In the genomic region with DNA sequence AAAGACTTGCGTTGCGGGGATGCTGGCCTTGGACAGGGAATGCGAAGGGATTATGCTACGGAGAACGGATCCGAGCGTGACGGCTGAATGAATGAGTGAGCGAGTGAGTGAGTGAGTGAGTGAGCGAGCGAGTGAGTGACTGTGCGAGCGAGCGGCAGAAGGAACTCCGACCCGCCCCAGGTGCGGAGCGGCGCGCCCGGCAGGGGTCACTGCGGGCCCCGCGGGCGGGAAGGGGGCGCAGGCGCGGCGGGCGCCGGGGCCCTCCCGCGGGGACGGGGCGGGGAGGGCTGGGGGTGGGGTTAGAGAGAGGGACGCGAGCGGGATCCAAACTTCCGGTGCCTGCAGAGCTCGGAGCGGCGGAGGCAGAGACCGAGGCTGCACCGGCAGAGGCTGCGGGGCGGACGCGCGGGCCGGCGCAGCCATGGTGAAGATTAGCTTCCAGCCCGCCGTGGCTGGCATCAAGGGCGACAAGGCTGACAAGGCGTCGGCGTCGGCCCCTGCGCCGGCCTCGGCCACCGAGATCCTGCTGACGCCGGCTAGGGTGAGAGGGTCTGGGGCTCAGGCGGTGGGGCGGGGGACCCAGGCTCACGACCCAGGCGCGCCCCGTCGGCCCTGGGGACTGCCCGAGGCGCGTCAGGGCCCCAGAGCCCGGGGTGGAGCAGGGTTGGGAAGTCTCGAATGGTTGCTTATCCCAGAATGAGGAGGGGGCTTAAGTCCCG, we compare ENCODE assay signal across 8 cellular contexts. TPM values are rescaled to one million over a fixed set of nuclear protein-coding genes. Genes with fewer than 3 reads are reported as not detected.
A peak's percentile ranks its signal among the peaks of the same experiment; 100 is the strongest.
DNase-seq lines count a peak whose midpoint lies in the region; ATAC-seq lines count a peak whose summit lies in the region.

A gene with protein sequence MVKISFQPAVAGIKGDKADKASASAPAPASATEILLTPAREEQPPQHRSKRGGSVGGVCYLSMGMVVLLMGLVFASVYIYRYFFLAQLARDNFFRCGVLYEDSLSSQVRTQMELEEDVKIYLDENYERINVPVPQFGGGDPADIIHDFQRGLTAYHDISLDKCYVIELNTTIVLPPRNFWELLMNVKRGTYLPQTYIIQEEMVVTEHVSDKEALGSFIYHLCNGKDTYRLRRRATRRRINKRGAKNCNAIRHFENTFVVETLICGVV (plus strand): TSS at position 338 of the 719 bp plus-strand sequence. CDS start 84 bp downstream, at position 422.

- H3K36me3 Mint-ChIP-seq in effector memory CD8-positive, alpha-beta T cell (ENCODE audit: insufficient read depth), result peaks cover 9% of the 10 kb centered on the region

- peak within 1 kb of the TSS; percentile 80 to 85 for H3K27ac Mint-ChIP-seq in effector memory CD8-positive, alpha-beta T cell

- CTCF ChIA-PET in activated CD8-positive, alpha-beta memory T cell treated with anti-CD3 and anti-CD28 coated beads for 36 hours (lab: Charles Lee), result interaction anchor here (0.6 to 1.4 kb wide), 10 partner anchors 13 to 121 kb away, joined by 3 to 5 read pairs (median 3); no protein-coding TSS in a partner anchor

- POLR2A ChIA-PET in activated CD8-positive, alpha-beta memory T cell treated with anti-CD3 and anti-CD28 coated beads for 36 hours (lab: Charles Lee), result interaction anchor here (1.1 to 1.4 kb wide), 2 partner anchors 12 to 41 kb away, joined by 4 to 5 read pairs; no protein-coding TSS in a partner anchor

- in situ Hi-C loops in ACHN (cut with HindIII; ENCODE audit: low pct_ligation_motif_present, low pct_unique_long_range_greater_than_20kb, low sequenced_read_pairs), result no loop called here

- ATAC-seq in GM18519 (IDR thresholded peaks at IDR 0.05; ENCODE audit: low FRiP score, unreplicated experiment) (peak; percentile 47), HG03045 (IDR thresholded peaks at IDR 0.05; ENCODE audit: unreplicated experiment) (peak; percentile 79)
- peak; percentile 62 for ATAC-seq in effector memory CD8-positive, alpha-beta T cell (replicated peaks)

- peaks cover 41% of the 10 kb centered on the region in 2 donors for H3K4me1 Mint-ChIP-seq in effector memory CD8-positive, alpha-beta T cell (ENCODE audit: low read depth in 2 of 2)

- H3K9me3 Mint-ChIP-seq in effector memory CD8-positive, alpha-beta T cell, result no peaks in the 10 kb centered on the region

- DNase-seq in ACHN, result peak; percentile 78
- DNase-seq in NCI-H526 (lab: John Stamatoyannopoulos, UW), result peak; percentile 59 to 86
- DNase-seq in effector memory CD8-positive, alpha-beta T cell, result peak; percentile 59 to 64 (median 59)
- no peak for DNase-seq in mesenteric fat pad (ENCODE audit: low spot score)
- DNase-seq in stimulated activated CD8-positive, alpha-beta memory T cell treated with anti-CD3 and anti-CD28 coated beads, Interleukin-15, amount 100 ng/mL, for 48 hours (ENCODE audit: low read depth in 2 of 2), result peak; percentile 66 to 74

- H3K4me3 Mint-ChIP-seq in effector memory CD8-positive, alpha-beta T cell, result peak within 1 kb of the TSS; percentile 89 to 92

- H3K27me3 Mint-ChIP-seq in effector memory CD8-positive, alpha-beta T cell, result peaks cover 9 to 22% of the 10 kb centered on the region in 2 donors

RNA-seq across cellular contexts. Expression of the gene that starts here (rescaled TPM):
- total RNA-seq in activated CD8-positive, alpha-beta memory T cell treated with anti-CD3 and anti-CD28 coated beads for 36 hours, result 10 to 100 TPM; 50.4 to 55.0 TPM
- 27.1 TPM for total RNA-seq in mesenteric fat pad
